ENCODE assay signal across 9 cellular contexts in the genomic region with DNA sequence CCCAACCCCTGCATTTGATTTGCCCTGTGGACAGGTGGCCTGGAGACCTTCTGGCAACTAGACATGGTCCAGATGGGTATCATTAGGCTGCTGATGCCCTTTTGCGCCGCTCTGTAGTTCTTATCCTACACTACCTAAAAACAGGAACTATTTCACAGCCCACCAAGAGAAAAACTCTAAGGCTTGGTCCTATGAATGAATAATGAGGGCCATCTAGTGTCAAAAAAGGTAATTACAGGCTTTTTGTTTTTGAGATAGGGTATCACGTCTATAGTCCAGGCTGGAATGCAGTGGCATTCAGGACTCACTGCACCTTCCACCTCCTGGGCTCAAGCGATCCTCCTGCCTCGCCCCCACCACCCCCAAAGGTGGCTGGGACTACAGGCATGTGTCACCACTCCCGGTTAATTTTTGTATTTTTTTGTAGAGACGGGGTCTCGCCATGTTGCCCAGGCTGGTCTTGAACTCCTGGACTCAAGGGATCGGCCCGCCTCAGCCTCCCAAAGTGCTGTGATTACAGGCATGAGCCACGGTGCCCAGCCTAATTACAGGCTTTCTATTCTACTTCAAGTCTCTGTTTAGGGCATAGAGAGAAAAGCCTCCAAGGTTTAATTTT. TPM values are rescaled to one million over a fixed set of nuclear protein-coding genes. Genes with fewer than 3 reads are reported as not detected.
A peak's percentile ranks its signal among the peaks of the same experiment; 100 is the strongest.
DNase-seq lines count a peak whose midpoint lies in the region; ATAC-seq and TF ChIP-seq lines count a peak whose summit lies in the region.
"Had no signal": no experiment of that assay in that cellular context is flagged by ENCODE, and none has a peak within 500 bp of the region (broad histone marks: within the 10 kb centered on the region; RNA-seq: fewer than 3 reads in every experiment).

No MANE protein-coding gene starts in this region.

- peaks cover 30% of the 10 kb centered on the region for H3K4me1 Mint-ChIP-seq in activated T-cell treated with anti-CD3 and anti-CD28 coated beads, Interleukin-2, amount 50 U/mL, for 72 hours (ENCODE audit: low read depth)
- peaks cover 26% of the 10 kb centered on the region for H3K4me1 Mint-ChIP-seq in activated CD4-positive, alpha-beta memory T cell treated with anti-CD3 and anti-CD28 coated beads, Interleukin-2, amount 10 ng/mL, durations not matched to agents 7 days and 5 days

- 55 to 57% (median 56%) methylated on average over 11 of the region's 11 CpGs for WGBS in heart left ventricle, 4 donors

- no peaks in the 10 kb centered on the region for H3K27me3 ChIP-seq in HCT116 (ENCODE audit: insufficient read depth, low read length)
- H3K27me3 ChIP-seq in heart left ventricle: no peaks in the 10 kb centered on the region

- peak; percentile 89 for ATAC-seq in HCT116
- ATAC-seq in activated T-cell treated with anti-CD3 and anti-CD28 coated beads, Interleukin-2, amount 50 U/mL, for 72 hours (replicated peaks in 1 of 2): peak; percentile 50 to 62
- ATAC-seq in heart left ventricle: peak in 3 of 4 donors; percentile 43 to 67 (median 57)

- intact Hi-C loops in HCT116 (cut with micrococcal nuclease): loop anchor here (1.0 to 5.0 kb wide), 4 partner anchors 121 to 438 kb away; no protein-coding TSS in a partner anchor
- intact Hi-C loops in heart left ventricle (cut with DNase I): loop anchor here in 9 of 10 donors (1.0 to 10.0 kb wide), 8 partner anchors 38 to 345 kb away; a partner anchor contains a TSS

- H3K9me3 Mint-ChIP-seq in activated T-cell treated with anti-CD3 and anti-CD28 coated beads, Interleukin-2, amount 50 U/mL, for 72 hours: no peaks in the 10 kb centered on the region
- H3K9me3 Mint-ChIP-seq in activated CD4-positive, alpha-beta memory T cell treated with anti-CD3 and anti-CD28 coated beads, Interleukin-2, amount 10 ng/mL, durations not matched to agents 7 days and 5 days: no peaks in the 10 kb centered on the region
- H3K9me3 Mint-ChIP-seq: T-helper 1 cell treated with Interleukin-12 subunit alpha and Interleukin-12 subunit beta and Interleukin-4 antibody, amounts not matched to agents 30 μg/mL and 1 μg/mL, for 36 hours had no signal

- H3K4me3 ChIP-seq in HCT116 (replicated peaks in 1 of 2; ENCODE audit: low read depth in 1 of 2, low read length in 2 of 2) (no peak overlapping the region), heart left ventricle (no peak overlapping the region), retinal pigment epithelial cell (ENCODE audit: low read length) (no peak overlapping the region)

- no peak overlapping the region for H2AFZ ChIP-seq in HCT116 (ENCODE audit: low read depth, low read length, poor library complexity, severe bottlenecking)

- H3K27ac ChIP-seq in HCT116 (ENCODE audit: low read depth, low read length) (no peak overlapping the region), heart left ventricle (no peak overlapping the region)

- peaks cover 11% of the 10 kb centered on the region; the same call in 1 of the 2 replicates for H4K20me1 ChIP-seq in HCT116 (ENCODE audit: insufficient read depth)

- H3K36me3 Mint-ChIP-seq in activated T-cell treated with anti-CD3 and anti-CD28 coated beads, Interleukin-2, amount 50 U/mL, for 72 hours (ENCODE audit: insufficient read depth in 2 of 2): peaks cover 11 to 47% of the 10 kb centered on the region in 2 donors
- peaks cover 40% of the 10 kb centered on the region for H3K36me3 Mint-ChIP-seq in activated CD4-positive, alpha-beta memory T cell treated with anti-CD3 and anti-CD28 coated beads, Interleukin-2, amount 10 ng/mL, durations not matched to agents 7 days and 5 days (ENCODE audit: low read depth)

- no peaks in the 10 kb centered on the region for H3K9me2 ChIP-seq in HCT116 (ENCODE audit: insufficient read depth)

- POLR2A ChIA-PET in HCT116 (lab: Charles Lee): interaction anchor here (0.7 to 1.4 kb wide), 2 partner anchors 26 to 43 kb away, joined by 4 to 5 read pairs; a partner anchor contains a TSS
- POLR2A ChIA-PET in activated CD4-positive, alpha-beta memory T cell treated with anti-CD3 and anti-CD28 coated beads, Interleukin-2, amount 10 ng/mL, durations not matched to agents 7 days and 5 days (lab: Charles Lee): interaction anchor here (0.7 to 1.3 kb wide), 4 partner anchors 26 to 105 kb away, joined by 3 to 4 read pairs (median 3); a partner anchor contains a TSS

- H3K9me3 ChIP-seq in HCT116 (ENCODE audit: control insufficient read depth in 1 of 2, insufficient read depth in 1 of 2, low read depth in 1 of 2, low read length in 2 of 2): no peaks in the 10 kb centered on the region
- no peaks in the 10 kb centered on the region for H3K9me3 ChIP-seq in heart left ventricle

- DNase-seq in DMS53 treated with DMSO at 0.1 percent for 48 hours (lab: John Stamatoyannopoulos, UW; ENCODE audit: unreplicated experiment): peak; percentile 2
- DNase-seq in HCT116 (ENCODE audit: low read depth, low spot score): peak; percentile 50
- peak; percentile 28 for DNase-seq in NCI-H345 treated with DMSO at 0.1 percent for 48 hours (lab: John Stamatoyannopoulos, UW; ENCODE audit: unreplicated experiment)
- no peak for DNase-seq in activated T-cell treated with anti-CD3 and anti-CD28 coated beads, Interleukin-2, amount 50 U/mL, for 72 hours
- no peak for DNase-seq in heart left ventricle
- DNase-seq in retinal pigment epithelial cell (ENCODE audit: low read depth): no peak
- no peak for DNase-seq in activated CD4-positive, alpha-beta memory T cell treated with anti-CD3 and anti-CD28 coated beads, Interleukin-2, amount 10 ng/mL, durations not matched to agents 7 days and 5 days
- DNase-seq in cortex of kidney (lab: John Stamatoyannopoulos, UW): no peak

- H3K4me1 ChIP-seq in HCT116 (ENCODE audit: control insufficient read depth in 1 of 2, insufficient read depth in 2 of 2, low read length in 2 of 2) (peaks cover 4 to 6% of the 10 kb centered on the region in 2 experiments; a peak in 1 of 4 replicates), heart left ventricle (peaks cover 0 to 20% (median 0%) of the 10 kb centered on the region in 12 donors)

- H3K27me3 Mint-ChIP-seq in activated T-cell treated with anti-CD3 and anti-CD28 coated beads, Interleukin-2, amount 50 U/mL, for 72 hours (ENCODE audit: low read depth): no peaks in the 10 kb centered on the region
- H3K27me3 Mint-ChIP-seq in activated CD4-positive, alpha-beta memory T cell treated with anti-CD3 and anti-CD28 coated beads, Interleukin-2, amount 10 ng/mL, durations not matched to agents 7 days and 5 days: no peaks in the 10 kb centered on the region

- peak; percentile 94 for TF ChIP-seq RAD21 in HCT116 (IDR thresholded peaks at IDR 0.05; ENCODE audit: low read depth)

- H3K36me3 ChIP-seq in HCT116 (ENCODE audit: control insufficient read depth in 1 of 2, insufficient read depth in 2 of 2, low read length in 2 of 2): peaks cover 33 to 57% of the 10 kb centered on the region in 2 experiments
- H3K36me3 ChIP-seq in heart left ventricle: peaks cover 0 to 98% (median 92%) of the 10 kb centered on the region in 9 donors

- no peak overlapping the region for H3K4me3 Mint-ChIP-seq in activated T-cell treated with anti-CD3 and anti-CD28 coated beads, Interleukin-2, amount 50 U/mL, for 72 hours
- no peak overlapping the region for H3K4me3 Mint-ChIP-seq in activated CD4-positive, alpha-beta memory T cell treated with anti-CD3 and anti-CD28 coated beads, Interleukin-2, amount 10 ng/mL, durations not matched to agents 7 days and 5 days
- H3K4me3 Mint-ChIP-seq: T-helper 1 cell treated with Interleukin-12 subunit alpha and Interleukin-12 subunit beta and Interleukin-4 antibody, amounts not matched to agents 30 μg/mL and 1 μg/mL, for 36 hours had no signal

- TF ChIP-seq POLR2A in HCT116 (IDR thresholded peaks at IDR 0.05; ENCODE audit: borderline replicate concordance, extremely low read depth, insufficient read depth, insufficient read length): no peak
- TF ChIP-seq POLR2A in heart left ventricle (IDR thresholded peaks at IDR 0.05): no peak

- H3K27ac Mint-ChIP-seq in activated T-cell treated with anti-CD3 and anti-CD28 coated beads, Interleukin-2, amount 50 U/mL, for 72 hours: peak overlapping the region; percentile 44
- no peak overlapping the region for H3K27ac Mint-ChIP-seq in activated CD4-positive, alpha-beta memory T cell treated with anti-CD3 and anti-CD28 coated beads, Interleukin-2, amount 10 ng/mL, durations not matched to agents 7 days and 5 days
- H3K27ac Mint-ChIP-seq: T-helper 1 cell treated with Interleukin-12 subunit alpha and Interleukin-12 subunit beta and Interleukin-4 antibody, amounts not matched to agents 30 μg/mL and 1 μg/mL, for 36 hours had no signal

- RAD21 ChIA-PET in HCT116 (lab: Charles Lee; ENCODE audit: low non-redundant PET in 1 of 2, low total read pairs in 2 of 2, uncharacterized antibody in 2 of 2, unreplicated experiment in 2 of 2): interaction anchor here (0.6 to 1.5 kb wide), 3 partner anchors 68 to 440 kb away, joined by 3 to 6 read pairs (median 3); no protein-coding TSS in a partner anchor

- TF ChIP-seq CTCF in HCT116 (IDR thresholded peaks at IDR 0.05 in 2 of 3, conservative IDR thresholded peaks at IDR 0.05 in 1 of 3; ENCODE audit: borderline replicate concordance in 1 of 3, insufficient read depth in 1 of 3, low read depth in 2 of 3, low read length in 2 of 3) (peak; percentile 73 to 91 (median 84)), heart left ventricle (IDR thresholded peaks at IDR 0.05) (peak; percentile 55 to 81 (median 70)), retinal pigment epithelial cell (conservative IDR thresholded peaks at IDR 0.05; ENCODE audit: low read depth, low read length) (peak; percentile 59)

- no peak overlapping the region for H3K9ac ChIP-seq in HCT116 (ENCODE audit: low read length)

- H3K4me2 ChIP-seq in HCT116 (ENCODE audit: low read length): no peak overlapping the region

- peaks cover 7% of the 10 kb centered on the region; the same call in 1 of the 2 replicates for H3K79me2 ChIP-seq in HCT116 (ENCODE audit: insufficient read depth, low read length)

- no TSS peak for BruUV-seq in HCT116 (replicated peaks; lab: Mats Ljungman, UMichigan)

- CTCF ChIA-PET in HCT116 (lab: Charles Lee): interaction anchor here (0.7 to 1.4 kb wide), 8 partner anchors 26 to 440 kb away, joined by 3 to 25 read pairs (median 4); a partner anchor contains a TSS
- CTCF ChIA-PET in activated CD4-positive, alpha-beta memory T cell treated with anti-CD3 and anti-CD28 coated beads, Interleukin-2, amount 10 ng/mL, durations not matched to agents 7 days and 5 days (lab: Charles Lee): interaction anchor here (0.7 to 5.2 kb wide), 16 partner anchors 12 to 122 kb away, joined by 3 to 91 read pairs (median 4); no protein-coding TSS in a partner anchor

RNA-seq across cellular contexts. Expression of a gene that starts 20.9 kb away (rescaled TPM):
- 31.2 TPM for total RNA-seq in HCT116 (2021; ENCODE audit: unreplicated experiment)
- polyA plus RNA-seq in HCT116 (2012): 11.4 and 14.6 TPM in 2 replicates
- 10 to 100 TPM; 16.6 to 17.9 TPM for total RNA-seq in activated T-cell treated with anti-CD3 and anti-CD28 coated beads, Interleukin-2, amount 50 U/mL, for 72 hours
- 10 to 100 TPM in 1 of 9 donors, 1 to 10 TPM in 8; 6.5 to 11.3 (median 7.8) TPM for total RNA-seq in heart left ventricle
- 1 to 10 TPM; 5.7 to 6.9 TPM for polyA plus RNA-seq in heart left ventricle
- total RNA-seq in activated CD4-positive, alpha-beta memory T cell treated with anti-CD3 and anti-CD28 coated beads, Interleukin-2, amount 10 ng/mL, durations not matched to agents 7 days and 5 days: 10 to 100 TPM; 16.2 to 17.2 TPM

RNA-seq across cellular contexts. Expression of a gene that starts 26.1 kb away (rescaled TPM):
- total RNA-seq in HCT116 (2021; ENCODE audit: unreplicated experiment): 135 TPM
- polyA plus RNA-seq in HCT116 (2012): 97.3 and 116 TPM in 2 replicates
- 100 to 1,000 TPM; 197 to 235 TPM for total RNA-seq in activated T-cell treated with anti-CD3 and anti-CD28 coated beads, Interleukin-2, amount 50 U/mL, for 72 hours
- 10 to 100 TPM; 12.8 to 55.9 (median 18.8) TPM for total RNA-seq in heart left ventricle
- polyA plus RNA-seq in heart left ventricle: 1 to 10 TPM; 9.2 to 10.0 TPM
- 100 to 1,000 TPM; 180 to 181 TPM for total RNA-seq in activated CD4-positive, alpha-beta memory T cell treated with anti-CD3 and anti-CD28 coated beads, Interleukin-2, amount 10 ng/mL, durations not matched to agents 7 days and 5 days

RNA-seq across cellular contexts. Expression of a gene that starts 38.0 kb away (rescaled TPM):
- total RNA-seq in HCT116 (2021; ENCODE audit: unreplicated experiment) (28.3 TPM), heart left ventricle (100 to 1,000 TPM in 1 of 9 donors, 10 to 100 TPM in 8; 39.8 to 162 (median 58.0) TPM)
- 17.0 and 20.0 TPM in 2 replicates for polyA plus RNA-seq in HCT116 (2012)
- total RNA-seq in activated T-cell treated with anti-CD3 and anti-CD28 coated beads, Interleukin-2, amount 50 U/mL, for 72 hours: 10 to 100 TPM; 28.0 to 34.7 TPM
- 10 to 100 TPM; 31.9 to 99.7 TPM for polyA plus RNA-seq in heart left ventricle
- total RNA-seq in activated CD4-positive, alpha-beta memory T cell treated with anti-CD3 and anti-CD28 coated beads, Interleukin-2, amount 10 ng/mL, durations not matched to agents 7 days and 5 days: 10 to 100 TPM; 25.0 to 27.1 TPM

Comparison
In these comparisons a context has a peak if more than half of its experiments do, and no peak if none do; other contexts are left out.
1. DNase-seq: peak in DMS53 treated with DMSO at 0.1 percent for 48 hours (single experiment), HCT116 (single experiment) and NCI-H345 treated with DMSO at 0.1 percent for 48 hours (single experiment); none in activated T-cell treated with anti-CD3 and anti-CD28 coated beads, Interleukin-2, amount 50 U/mL, for 72 hours (0 of 2), heart left ventricle (0 of 5), retinal pigment epithelial cell (single experiment), activated CD4-positive, alpha-beta memory T cell treated with anti-CD3 and anti-CD28 coated beads, Interleukin-2, amount 10 ng/mL, durations not matched to agents 7 days and 5 days (single experiment) and cortex of kidney (single experiment).
2. Peak in every context shown above with its lines, with median percentiles within 50 percentile points of each other: ATAC-seq and CTCF ChIP-seq.